In genomic region chr17:55053855-55054254, GRCh38 we compare ENCODE assay signal across 10 cellular contexts.
A peak's percentile ranks its signal among the peaks of the same experiment; 100 is the strongest.
DNase-seq lines count a peak whose midpoint lies in the region; ATAC-seq, FAIRE-seq and TF ChIP-seq lines count a peak whose summit lies in the region.
"Had no signal": no experiment of that assay in that cellular context is flagged by ENCODE, and none has a peak within 500 bp of the region (broad histone marks: within the 10 kb centered on the region; RNA-seq: fewer than 3 reads in every experiment).

No MANE protein-coding gene starts in this region.

- FAIRE-seq in D721Med (lab: Jason Lieb, UNC) (no peak), bronchial epithelial cell (lab: Jason Lieb, UNC) (no peak), frontal cortex (lab: Jason Lieb, UNC) (no peak)

- H3K27me3 ChIP-seq in bronchial epithelial cell (ENCODE audit: control insufficient read depth, insufficient read depth, low read length), result no peaks in the 10 kb centered on the region
- H3K27me3 ChIP-seq: uterus had no signal

- intact Hi-C loops in activated CD4-positive, alpha-beta T cell treated with anti-CD3 and anti-CD28 coated beads for 36 hours (cut with DNase I, micrococcal nuclease), result loop anchor here (5.0 kb wide), 2 partner anchors 243 to 293 kb away; no protein-coding TSS in a partner anchor

- DNase-seq in D721Med (ENCODE audit: insufficient read length, low spot score), result no peak
- peak; percentile 3 for DNase-seq in M059J (ENCODE audit: low read depth)
- DNase-seq in bronchial epithelial cell (ENCODE audit: low read depth), result peak; percentile 29
- DNase-seq in islet precursor cell, result no peak
- no peak for DNase-seq in activated CD4-positive, alpha-beta T cell treated with anti-CD3 and anti-CD28 coated beads for 36 hours
- no peak for DNase-seq in frontal cortex (ENCODE audit: low spot score in 2 of 2)
- DNase-seq: NCI-H1436, uterus had no signal

- POLR2A ChIA-PET in activated CD4-positive, alpha-beta T cell treated with anti-CD3 and anti-CD28 coated beads for 36 hours (lab: Charles Lee), result no interaction called here

- CTCF ChIA-PET in activated CD4-positive, alpha-beta T cell treated with anti-CD3 and anti-CD28 coated beads for 36 hours (lab: Charles Lee), result interaction anchor here (0.8 kb wide), 1 partner anchor 61 kb away, joined by 4 read pairs; no protein-coding TSS in a partner anchor

- H3K9me3 Mint-ChIP-seq in nephron, result no peaks in the 10 kb centered on the region
- no peaks in the 10 kb centered on the region for H3K9me3 Mint-ChIP-seq in activated CD4-positive, alpha-beta T cell treated with anti-CD3 and anti-CD28 coated beads for 36 hours (ENCODE audit: low read depth)

- no peak overlapping the region for H3K27ac Mint-ChIP-seq in nephron
- H3K27ac Mint-ChIP-seq in activated CD4-positive, alpha-beta T cell treated with anti-CD3 and anti-CD28 coated beads for 36 hours, result no peak overlapping the region

- H3K27me3 Mint-ChIP-seq in nephron (ENCODE audit: low read depth), result no peaks in the 10 kb centered on the region
- no peaks in the 10 kb centered on the region for H3K27me3 Mint-ChIP-seq in activated CD4-positive, alpha-beta T cell treated with anti-CD3 and anti-CD28 coated beads for 36 hours

- H3K36me3 ChIP-seq in bronchial epithelial cell (ENCODE audit: control insufficient read depth, insufficient read depth, low read length), result no peaks in the 10 kb centered on the region
- H3K36me3 ChIP-seq: uterus had no signal

- H3K4me3 ChIP-seq in bronchial epithelial cell (ENCODE audit: low read depth, low read length), result no peak overlapping the region
- H3K4me3 ChIP-seq: uterus had no signal

- H3K4me1 Mint-ChIP-seq in nephron, result no peaks in the 10 kb centered on the region
- no peaks in the 10 kb centered on the region for H3K4me1 Mint-ChIP-seq in activated CD4-positive, alpha-beta T cell treated with anti-CD3 and anti-CD28 coated beads for 36 hours

- H3K4me3 Mint-ChIP-seq in nephron, result no peak overlapping the region
- no peak overlapping the region for H3K4me3 Mint-ChIP-seq in activated CD4-positive, alpha-beta T cell treated with anti-CD3 and anti-CD28 coated beads for 36 hours

- TF ChIP-seq CTCF in D721Med (IDR thresholded peaks at IDR 0.05; ENCODE audit: insufficient read depth, missing control alignments) (peak; percentile 64), bronchial epithelial cell (IDR thresholded peaks at IDR 0.05; ENCODE audit: insufficient read depth, low read length, severe bottlenecking) (peak; percentile 8), nephron (IDR thresholded peaks at IDR 0.05; ENCODE audit: unreplicated experiment in 3 of 3) (peak in 2 of 3 experiments; percentile 46 to 50)

- ATAC-seq in GM18907 (IDR thresholded peaks at IDR 0.05; ENCODE audit: unreplicated experiment), result no peak
- ATAC-seq in activated CD4-positive, alpha-beta T cell treated with anti-CD3 and anti-CD28 coated beads for 36 hours, result no peak

- H3K36me3 Mint-ChIP-seq in nephron (ENCODE audit: low read depth), result peaks cover 16% of the 10 kb centered on the region
- H3K36me3 Mint-ChIP-seq in activated CD4-positive, alpha-beta T cell treated with anti-CD3 and anti-CD28 coated beads for 36 hours (ENCODE audit: low read depth), result no peaks in the 10 kb centered on the region

Comparison
In these comparisons a context has a peak if more than half of its experiments do, and no peak if none do; other contexts are left out.
1. DNase-seq: peak in M059J (single experiment) and bronchial epithelial cell (single experiment); none in D721Med (single experiment), islet precursor cell (single experiment), activated CD4-positive, alpha-beta T cell treated with anti-CD3 and anti-CD28 coated beads for 36 hours (single experiment) and frontal cortex (0 of 2).
2. CTCF ChIP-seq: peak in every context shown above with its lines; median percentile 64 in D721Med; 48 in nephron; 8 in bronchial epithelial cell.